ENCODE assay signal across 14 cellular contexts in the genomic region with DNA sequence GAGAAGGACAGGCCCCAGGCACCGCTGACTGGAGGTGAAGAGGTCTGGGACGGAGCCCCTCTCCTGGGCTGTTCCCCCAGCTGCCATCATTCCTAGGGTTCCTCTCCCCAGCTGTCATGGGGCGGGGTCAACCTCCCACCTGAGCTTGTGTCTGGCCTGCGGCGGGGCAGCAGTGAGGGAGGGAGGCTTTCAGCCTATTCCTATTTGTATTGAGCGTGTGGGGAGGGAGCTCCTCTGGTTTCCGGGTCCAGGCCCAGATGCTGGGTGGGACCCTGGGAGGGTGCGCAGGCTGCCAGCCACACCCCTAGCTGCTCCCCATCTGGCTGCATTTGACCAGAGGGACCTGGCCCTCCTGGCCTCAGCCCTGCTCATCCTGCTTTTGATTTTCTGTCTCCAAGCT.
"Had no signal": no experiment of that assay in that cellular context is flagged by ENCODE, and none has a peak within 500 bp of the region (broad histone marks: within the 10 kb centered on the region; RNA-seq: fewer than 3 reads in every experiment).

No MANE protein-coding gene starts in this region.

- H3K4me3 ChIP-seq: gastrocnemius medialis, heart right ventricle, transverse colon had no signal

- H3K27ac ChIP-seq: epithelial cell of prostate, gastrocnemius medialis, heart right ventricle, transverse colon had no signal

- H3K27me3 ChIP-seq: gastrocnemius medialis, heart right ventricle had no signal

- DNase-seq: activated CD4-positive, alpha-beta T cell treated with anti-CD3 and anti-CD28 coated beads, Interleukin-2, amount 50 U/mL, for 1 hour; activated CD8-positive, alpha-beta memory T cell treated with anti-CD3 and anti-CD28 coated beads for 24 hours; activated gamma-delta T cell treated with Interleukin-2 at 50 U/mL for 16 hours; cerebellar nuclear complex; gastrocnemius medialis; heart right ventricle; left cardiac atrium; midbrain; stimulated activated CD4-positive, alpha-beta T cell treated with anti-CD3 and anti-CD28 coated beads, Interleukin-12 subunit alpha, Interleukin-12 subunit beta, amount 100 ng/mL, for 4 hours; stimulated activated CD4-positive, alpha-beta T cell treated with anti-CD3 and anti-CD28 coated beads, Interleukin-2, amount 100 ng/mL, for 24 hours; stimulated activated naive B cell treated with anti-CD40 and anti-IgM and Interleukin-4, amounts not matched to agents 10 μg/mL and 1 μg/mL and 100 μg/mL, for 72 hours; SW 1271; transverse colon had no signal

- H3K36me3 ChIP-seq: gastrocnemius medialis, transverse colon had no signal

- H3K9me3 ChIP-seq: gastrocnemius medialis, heart right ventricle, transverse colon had no signal

- ATAC-seq: gastrocnemius medialis; heart right ventricle; left cardiac atrium; stimulated activated naive B cell treated with anti-CD40 and anti-IgM and Interleukin-4, amounts not matched to agents 10 μg/mL and 1 μg/mL and 100 μg/mL, for 72 hours had no signal
